ENCODE assay signal across 9 cellular contexts in the genomic region with DNA sequence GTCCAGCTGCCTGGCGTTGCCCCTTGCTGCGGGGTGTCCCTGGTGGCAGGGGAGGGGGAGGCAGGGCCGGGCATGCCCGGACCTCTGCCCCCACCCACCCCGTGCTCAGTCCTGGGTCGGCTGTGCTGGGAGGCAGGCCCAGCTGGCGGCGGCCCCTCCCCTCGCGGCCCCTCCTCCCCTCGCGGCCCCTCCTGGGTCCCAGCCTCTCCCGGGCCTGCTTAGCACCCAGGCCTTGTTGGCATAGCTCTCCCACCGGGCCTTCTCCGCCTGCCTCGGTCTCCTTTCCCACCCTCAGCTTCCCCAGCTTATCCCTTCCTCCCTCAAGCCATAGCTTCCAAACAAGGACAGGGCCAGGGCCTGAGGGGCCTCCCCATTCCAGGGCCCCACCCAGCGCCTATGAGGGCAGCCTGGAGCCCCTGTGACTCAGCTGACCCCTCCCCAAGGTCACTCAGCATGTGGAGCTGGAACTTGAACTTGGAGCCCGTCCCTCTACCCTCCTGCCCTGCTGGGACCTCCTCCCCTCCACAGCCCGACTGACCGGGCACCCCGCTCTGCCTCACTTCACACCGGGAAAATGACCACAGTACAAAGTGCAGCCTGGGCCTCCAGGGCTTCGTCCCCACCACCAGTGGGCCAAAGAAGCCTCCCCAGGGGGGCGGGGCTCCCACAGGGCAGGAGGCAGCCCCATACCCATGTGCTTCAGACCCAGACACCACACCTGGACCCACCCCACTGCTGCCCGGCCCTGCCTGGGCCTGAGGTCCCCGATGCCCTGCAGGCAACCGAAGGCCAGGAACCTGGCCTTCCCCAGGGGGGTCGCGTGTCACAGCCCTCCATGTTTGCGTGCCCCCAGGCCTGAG. TPM values are rescaled to one million over a fixed set of nuclear protein-coding genes. Genes with fewer than 3 reads are reported as not detected.
A peak's percentile ranks its signal among the peaks of the same experiment; 100 is the strongest.
DNase-seq lines count a peak whose midpoint lies in the region; ATAC-seq, FAIRE-seq and TF ChIP-seq lines count a peak whose summit lies in the region.
"Had no signal": no experiment of that assay in that cellular context is flagged by ENCODE, and none has a peak within 500 bp of the region (broad histone marks: within the 10 kb centered on the region; RNA-seq: fewer than 3 reads in every experiment).

No MANE protein-coding gene starts in this region.

- ATAC-seq in HG03469 (IDR thresholded peaks at IDR 0.05; ENCODE audit: unreplicated experiment), result no peak
- ATAC-seq in GM21723 (IDR thresholded peaks at IDR 0.05; ENCODE audit: unreplicated experiment), result no peak

- POLR2A ChIA-PET in endothelial cell of umbilical vein (lab: Charles Lee), result interaction anchor here (0.6 kb wide), 1 partner anchor 23 kb away, joined by 3 read pairs; no protein-coding TSS in a partner anchor

- peaks cover 2% of the 10 kb centered on the region; the same call in 1 of the 2 replicates for H3K36me3 ChIP-seq in HUES48 (ENCODE audit: control insufficient read depth, insufficient read depth, low read length)
- no peaks in the 10 kb centered on the region for H3K36me3 ChIP-seq in endothelial cell of umbilical vein (ENCODE audit: control insufficient read depth in 2 of 2, extremely low read depth in 1 of 2, insufficient read depth in 2 of 2, low read length in 2 of 2)
- H3K36me3 ChIP-seq in mesodermal cell (ENCODE audit: control insufficient read depth, insufficient read depth, low read length), result peaks cover 18% of the 10 kb centered on the region

- H3K4me3 ChIP-seq in HUES48 (ENCODE audit: low read depth, low read length) (peak overlapping the region; percentile 59), endothelial cell of umbilical vein (replicated peaks in 1 of 3; ENCODE audit: insufficient read depth in 1 of 3, low read depth in 1 of 3, low read length in 3 of 3) (no peak overlapping the region), mesodermal cell (ENCODE audit: extremely low read depth, insufficient read depth, low read length, poor library complexity, severe bottlenecking) (peak overlapping the region; percentile 52)

- TF ChIP-seq POLR2A in endothelial cell of umbilical vein (IDR thresholded peaks at IDR 0.05; ENCODE audit: low read depth, low read length), result no peak

- 47 to 56% methylated on average over 24 to 25 of the region's 30 CpGs for WGBS in mesodermal cell (ENCODE audit: insufficient coverage in 2 of 2), 2 experiments

- H3K79me2 ChIP-seq in endothelial cell of umbilical vein (ENCODE audit: control insufficient read depth, insufficient read depth, low read length), result no peaks in the 10 kb centered on the region

- H3K9me1 ChIP-seq in endothelial cell of umbilical vein (replicated peaks; ENCODE audit: control insufficient read depth, extremely low read depth, insufficient read depth, low read length), result no peaks in the 10 kb centered on the region

- TSS peak; percentile 18 for BruUV-seq in endothelial cell of umbilical vein (replicated peaks; lab: Mats Ljungman, UMichigan)

- H3K4me1 ChIP-seq in HUES48 (ENCODE audit: control insufficient read depth, insufficient read depth, low read length), result peaks cover 18% of the 10 kb centered on the region
- peaks cover 5% of the 10 kb centered on the region for H3K4me1 ChIP-seq in endothelial cell of umbilical vein (ENCODE audit: control insufficient read depth, extremely low read depth, insufficient read depth, low read length)
- peaks cover 18% of the 10 kb centered on the region for H3K4me1 ChIP-seq in mesodermal cell (ENCODE audit: control insufficient read depth, insufficient read depth, low read length, poor library complexity, severe bottlenecking)

- H2AFZ ChIP-seq in endothelial cell of umbilical vein (ENCODE audit: low read depth, low read length), result no peak overlapping the region

- no peaks in the 10 kb centered on the region for H4K20me1 ChIP-seq in endothelial cell of umbilical vein (replicated peaks; ENCODE audit: control insufficient read depth, extremely low read depth, insufficient read depth, low read length)

- no peak overlapping the region for H3K4me2 ChIP-seq in endothelial cell of umbilical vein (ENCODE audit: insufficient read depth, low read length)

- intact Hi-C loops in endothelial cell of umbilical vein (cut with micrococcal nuclease), result no loop called here

- peak; percentile 90 for DNase-seq in 8988T
- DNase-seq in endothelial cell of umbilical vein (ENCODE audit: low read depth, low spot score), result no peak
- no peak for DNase-seq in T1000 (lab: John Stamatoyannopoulos, UW)
- no peak for DNase-seq in activated CD8-positive, alpha-beta memory T cell treated with anti-CD3 and anti-CD28 coated beads for 24 hours
- DNase-seq: stimulated activated CD4-positive, alpha-beta T cell treated with anti-CD3 and anti-CD28 coated beads, Interleukin-4, amount 100 ng/mL, for 24 hours had no signal

- FAIRE-seq in endothelial cell of umbilical vein (lab: Jason Lieb, UNC), result no peak

- no peaks in the 10 kb centered on the region for H3K9me3 ChIP-seq in HUES48 (ENCODE audit: control insufficient read depth, insufficient read depth, low read length)
- H3K9me3 ChIP-seq in endothelial cell of umbilical vein (replicated peaks; ENCODE audit: control insufficient read depth, insufficient read depth, low read length), result no peaks in the 10 kb centered on the region
- no peaks in the 10 kb centered on the region for H3K9me3 ChIP-seq in mesodermal cell (ENCODE audit: control insufficient read depth, low read length)

- peak overlapping the region; percentile 51 for H3K27ac ChIP-seq in HUES48 (ENCODE audit: low read depth, low read length)
- H3K27ac ChIP-seq in endothelial cell of umbilical vein (ENCODE audit: insufficient read depth, low read depth, low read length), result no peak overlapping the region
- H3K27ac ChIP-seq in mesodermal cell (ENCODE audit: low read depth, low read length, severe bottlenecking), result no peak overlapping the region

- H3K27me3 ChIP-seq in HUES48 (ENCODE audit: control insufficient read depth, insufficient read depth, low read length), result no peaks in the 10 kb centered on the region
- H3K27me3 ChIP-seq in endothelial cell of umbilical vein (ENCODE audit: control insufficient read depth in 2 of 2, insufficient read depth in 2 of 2, low read length in 2 of 2), result no peaks in the 10 kb centered on the region

- TF ChIP-seq CTCF in endothelial cell of umbilical vein (IDR thresholded peaks at IDR 0.05; ENCODE audit: extremely low read depth in 1 of 2, insufficient read depth in 1 of 2, low read depth in 1 of 2, low read length in 2 of 2), result no peak

- dilution Hi-C loops in endothelial cell of umbilical vein (cut with MboI; ENCODE audit: extremely low pct_ligation_motif_present, low sequenced_read_pairs), result no loop called here

- H3K9ac ChIP-seq in HUES48 (ENCODE audit: low read depth, low read length) (no peak overlapping the region), endothelial cell of umbilical vein (replicated peaks; ENCODE audit: extremely low read depth, insufficient read depth, low read length) (no peak overlapping the region)

- CTCF ChIA-PET in endothelial cell of umbilical vein (lab: Charles Lee), result interaction anchor here (1.1 to 1.7 kb wide), 4 partner anchors 13 to 20 kb away, joined by 4 to 5 read pairs (median 4); no protein-coding TSS in a partner anchor

RNA-seq across cellular contexts. Expression of a gene that starts 1.2 kb away (rescaled TPM):
- 6.0 and 12.5 TPM in 2 replicates for total RNA-seq in endothelial cell of umbilical vein
- 5.2 and 5.9 TPM in 2 replicates for polyA plus RNA-seq in endothelial cell of umbilical vein
- 2.6 and 2.9 TPM in 2 replicates for polyA plus RNA-seq in endothelial cell of umbilical vein (2011; cell fraction: cytosol; rRNA removed)
- 33.6 and 35.0 TPM in 2 replicates for polyA plus RNA-seq in endothelial cell of umbilical vein (2011; cell fraction: nucleus; rRNA removed)
- 6.1 and 6.6 TPM in 2 replicates for polyA plus RNA-seq in endothelial cell of umbilical vein (2012)
- polyA minus RNA-seq in endothelial cell of umbilical vein, result 4.6 and 7.9 TPM in 2 replicates
- polyA minus RNA-seq in endothelial cell of umbilical vein (2011; cell fraction: cytosol; rRNA and poly(A)+ RNA removed), result 20.3 TPM
- polyA minus RNA-seq in endothelial cell of umbilical vein (2011; cell fraction: nucleus; rRNA and poly(A)+ RNA removed), result 3.1 and 6.7 TPM in 2 replicates
- polyA plus RNA-seq in mesodermal cell (2013, experiment 1 of 2), result 13.7 TPM
- polyA plus RNA-seq in mesodermal cell (2013, experiment 2 of 2), result 13.7 TPM

RNA-seq across cellular contexts. Expression of a gene that starts 11.6 kb away (rescaled TPM):
- 24.1 and 26.6 TPM in 2 replicates for total RNA-seq in endothelial cell of umbilical vein
- 17.9 and 21.2 TPM in 2 replicates for polyA plus RNA-seq in endothelial cell of umbilical vein
- 13.2 and 15.4 TPM in 2 replicates for polyA plus RNA-seq in endothelial cell of umbilical vein (2011; cell fraction: cytosol; rRNA removed)
- polyA plus RNA-seq in endothelial cell of umbilical vein (2011; cell fraction: nucleus; rRNA removed), result 29.6 and 31.8 TPM in 2 replicates
- polyA plus RNA-seq in endothelial cell of umbilical vein (2012), result 20.6 and 23.9 TPM in 2 replicates
- polyA minus RNA-seq in endothelial cell of umbilical vein, result 10.6 and 10.8 TPM in 2 replicates
- 4.8 TPM for polyA minus RNA-seq in endothelial cell of umbilical vein (2011; cell fraction: cytosol; rRNA and poly(A)+ RNA removed)
- 9.1 and 11.3 TPM in 2 replicates for polyA minus RNA-seq in endothelial cell of umbilical vein (2011; cell fraction: nucleus; rRNA and poly(A)+ RNA removed)
- 21.1 TPM for polyA plus RNA-seq in mesodermal cell (2013, experiment 1 of 2)
- polyA plus RNA-seq in mesodermal cell (2013, experiment 2 of 2), result 25.6 TPM

RNA-seq across cellular contexts. Expression of a gene that starts 12.2 kb away (rescaled TPM):
- total RNA-seq in endothelial cell of umbilical vein, result 50.3 and 55.7 TPM in 2 replicates
- 43.6 and 45.5 TPM in 2 replicates for polyA plus RNA-seq in endothelial cell of umbilical vein
- polyA plus RNA-seq in endothelial cell of umbilical vein (2011; cell fraction: cytosol; rRNA removed), result 34.4 and 40.4 TPM in 2 replicates
- polyA plus RNA-seq in endothelial cell of umbilical vein (2011; cell fraction: nucleus; rRNA removed), result 25.1 and 25.8 TPM in 2 replicates
- polyA plus RNA-seq in endothelial cell of umbilical vein (2012), result 24.9 and 40.0 TPM in 2 replicates
- 24.6 and 26.4 TPM in 2 replicates for polyA minus RNA-seq in endothelial cell of umbilical vein
- polyA minus RNA-seq in endothelial cell of umbilical vein (2011; cell fraction: cytosol; rRNA and poly(A)+ RNA removed), result 25.5 TPM
- 17.8 and 22.2 TPM in 2 replicates for polyA minus RNA-seq in endothelial cell of umbilical vein (2011; cell fraction: nucleus; rRNA and poly(A)+ RNA removed)
- 53.4 TPM for polyA plus RNA-seq in mesodermal cell (2013, experiment 1 of 2)
- 38.1 TPM for polyA plus RNA-seq in mesodermal cell (2013, experiment 2 of 2)

RNA-seq across cellular contexts. Expression of a gene that starts 40.1 kb away (rescaled TPM):
- 287 and 294 TPM in 2 replicates for total RNA-seq in endothelial cell of umbilical vein
- 184 and 211 TPM in 2 replicates for polyA plus RNA-seq in endothelial cell of umbilical vein
- polyA plus RNA-seq in endothelial cell of umbilical vein (2011; cell fraction: cytosol; rRNA removed), result 234 and 253 TPM in 2 replicates
- 146 and 149 TPM in 2 replicates for polyA plus RNA-seq in endothelial cell of umbilical vein (2011; cell fraction: nucleus; rRNA removed)
- 262 and 325 TPM in 2 replicates for polyA plus RNA-seq in endothelial cell of umbilical vein (2012)
- polyA minus RNA-seq in endothelial cell of umbilical vein, result 79.6 and 84.8 TPM in 2 replicates
- 117 TPM for polyA minus RNA-seq in endothelial cell of umbilical vein (2011; cell fraction: cytosol; rRNA and poly(A)+ RNA removed)
- 19.6 and 30.7 TPM in 2 replicates for polyA minus RNA-seq in endothelial cell of umbilical vein (2011; cell fraction: nucleus; rRNA and poly(A)+ RNA removed)
- polyA plus RNA-seq in mesodermal cell (2013, experiment 1 of 2), result 120 TPM
- polyA plus RNA-seq in mesodermal cell (2013, experiment 2 of 2), result 113 TPM

Comparison
In these comparisons a context has a peak if more than half of its experiments do, and no peak if none do; other contexts are left out.
1. H3K4me3 ChIP-seq: peak in HUES48 (single experiment) and mesodermal cell (single experiment); none in endothelial cell of umbilical vein (0 of 3).